In genomic region chr11:68036717-68037239, GRCh38 we compare ENCODE assay signal across 9 cellular contexts. TPM values are rescaled to one million over a fixed set of nuclear protein-coding genes. Genes with fewer than 3 reads are reported as not detected.
A peak's percentile ranks its signal among the peaks of the same experiment; 100 is the strongest.
DNase-seq lines count a peak whose midpoint lies in the region; ATAC-seq and TF ChIP-seq lines count a peak whose summit lies in the region.
"Had no signal": no experiment of that assay in that cellular context is flagged by ENCODE, and none has a peak within 500 bp of the region (broad histone marks: within the 10 kb centered on the region; RNA-seq: fewer than 3 reads in every experiment).

No MANE protein-coding gene starts in this region.

- peaks cover 9% of the 10 kb centered on the region for H3K36me3 Mint-ChIP-seq in WTC11

- POLR2A ChIA-PET in WTC11 (lab: Charles Lee), result no interaction called here

- 0 out of 2 replicates have a peak overlapping the region, but pooled peaks have one; percentile 60 for H3K27ac Mint-ChIP-seq in WTC11

- DNase-seq in KG1 (lab: John Stamatoyannopoulos, UW) (peak; percentile 80), WTC11 (ENCODE audit: low spot score) (no peak), left ventricle myocardium superior (peak; percentile 80), SK-N-DZ (ENCODE audit: low spot score) (no peak)
- DNase-seq: activated CD8-positive, alpha-beta memory T cell treated with anti-CD3 and anti-CD28 coated beads for 24 hours had no signal

- no peak overlapping the region for H3K4me3 ChIP-seq in skin epidermis

- CTCF ChIA-PET in WTC11 (lab: Charles Lee), result interaction anchor here (0.9 to 1.6 kb wide), 2 partner anchors 11 to 16 kb away, joined by 3 to 5 read pairs; no protein-coding TSS in a partner anchor

- no peak overlapping the region for H3K4me3 Mint-ChIP-seq in WTC11

- H3K9me3 Mint-ChIP-seq in WTC11, result no peaks in the 10 kb centered on the region

- intact Hi-C loops in left ventricle myocardium superior (cut with micrococcal nuclease), result no loop called here

- no peak for TF ChIP-seq CTCF in WTC11 (IDR thresholded peaks at IDR 0.05)

- H3K27ac ChIP-seq in skin epidermis, result peak overlapping the region; percentile 31 to 96 (median 83)

- H3K4me1 Mint-ChIP-seq in WTC11, result peaks cover 16% of the 10 kb centered on the region

- ATAC-seq in WTC11, result no peak
- ATAC-seq in left ventricle myocardium superior, result peak; percentile 7
- ATAC-seq in GM18870 (IDR thresholded peaks at IDR 0.05; ENCODE audit: unreplicated experiment), result no peak
- ATAC-seq in HG02642 (IDR thresholded peaks at IDR 0.05; ENCODE audit: poor library complexity, unreplicated experiment), result no peak
- no peak for ATAC-seq in GM18867 (IDR thresholded peaks at IDR 0.05; ENCODE audit: unreplicated experiment)

- no peaks in the 10 kb centered on the region for H3K27me3 Mint-ChIP-seq in WTC11 (ENCODE audit: low read depth)

TF ChIP-seq in WTC11, 78 proteins besides CTCF, POLR2A, EP300 and RAD21:
- TF ChIP-seq EMX1 (CRISPR knock-in tag; IDR thresholded peaks at IDR 0.05) (no peak), PREB (CRISPR knock-in tag; IDR thresholded peaks at IDR 0.05; ENCODE audit: borderline replicate concordance) (no peak), TEAD1 (CRISPR knock-in tag; IDR thresholded peaks at IDR 0.05) (no peak), OVOL2 (CRISPR knock-in tag; IDR thresholded peaks at IDR 0.05; ENCODE audit: borderline replicate concordance) (no peak), GRHL2 (CRISPR knock-in tag; IDR thresholded peaks at IDR 0.05; ENCODE audit: insufficient replicate concordance, severe bottlenecking) (no peak), NR3C1 (CRISPR knock-in tag; conservative IDR thresholded peaks at IDR 0.05; ENCODE audit: low read depth) (no peak), KAT7 (CRISPR knock-in tag; IDR thresholded peaks at IDR 0.05; ENCODE audit: borderline replicate concordance) (no peak)
- TF ChIP-seq, protein P1, sequence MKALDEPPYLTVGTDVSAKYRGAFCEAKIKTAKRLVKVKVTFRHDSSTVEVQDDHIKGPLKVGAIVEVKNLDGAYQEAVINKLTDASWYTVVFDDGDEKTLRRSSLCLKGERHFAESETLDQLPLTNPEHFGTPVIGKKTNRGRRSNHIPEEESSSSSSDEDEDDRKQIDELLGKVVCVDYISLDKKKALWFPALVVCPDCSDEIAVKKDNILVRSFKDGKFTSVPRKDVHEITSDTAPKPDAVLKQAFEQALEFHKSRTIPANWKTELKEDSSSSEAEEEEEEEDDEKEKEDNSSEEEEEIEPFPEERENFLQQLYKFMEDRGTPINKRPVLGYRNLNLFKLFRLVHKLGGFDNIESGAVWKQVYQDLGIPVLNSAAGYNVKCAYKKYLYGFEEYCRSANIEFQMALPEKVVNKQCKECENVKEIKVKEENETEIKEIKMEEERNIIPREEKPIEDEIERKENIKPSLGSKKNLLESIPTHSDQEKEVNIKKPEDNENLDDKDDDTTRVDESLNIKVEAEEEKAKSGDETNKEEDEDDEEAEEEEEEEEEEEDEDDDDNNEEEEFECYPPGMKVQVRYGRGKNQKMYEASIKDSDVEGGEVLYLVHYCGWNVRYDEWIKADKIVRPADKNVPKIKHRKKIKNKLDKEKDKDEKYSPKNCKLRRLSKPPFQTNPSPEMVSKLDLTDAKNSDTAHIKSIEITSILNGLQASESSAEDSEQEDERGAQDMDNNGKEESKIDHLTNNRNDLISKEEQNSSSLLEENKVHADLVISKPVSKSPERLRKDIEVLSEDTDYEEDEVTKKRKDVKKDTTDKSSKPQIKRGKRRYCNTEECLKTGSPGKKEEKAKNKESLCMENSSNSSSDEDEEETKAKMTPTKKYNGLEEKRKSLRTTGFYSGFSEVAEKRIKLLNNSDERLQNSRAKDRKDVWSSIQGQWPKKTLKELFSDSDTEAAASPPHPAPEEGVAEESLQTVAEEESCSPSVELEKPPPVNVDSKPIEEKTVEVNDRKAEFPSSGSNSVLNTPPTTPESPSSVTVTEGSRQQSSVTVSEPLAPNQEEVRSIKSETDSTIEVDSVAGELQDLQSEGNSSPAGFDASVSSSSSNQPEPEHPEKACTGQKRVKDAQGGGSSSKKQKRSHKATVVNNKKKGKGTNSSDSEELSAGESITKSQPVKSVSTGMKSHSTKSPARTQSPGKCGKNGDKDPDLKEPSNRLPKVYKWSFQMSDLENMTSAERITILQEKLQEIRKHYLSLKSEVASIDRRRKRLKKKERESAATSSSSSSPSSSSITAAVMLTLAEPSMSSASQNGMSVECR (CRISPR knock-in tag; IDR thresholded peaks at IDR 0.05; ENCODE audit: borderline replicate concordance), result no peak

RNA-seq across cellular contexts. Expression of gene TCIRG1, which starts 2.0 kb away (rescaled TPM):
- total RNA-seq in WTC11 (2021) (50.7 to 51.7 TPM (median 51.1 TPM) in 3 replicates), left ventricle myocardium superior (25.8 TPM)
- polyA plus RNA-seq in SK-N-DZ (2014; cell fraction: cytosol; rRNA removed), result 25.9 and 34.5 TPM in 2 replicates
- polyA plus RNA-seq in SK-N-DZ (2014; cell fraction: nucleus; rRNA removed), result 992 and 1,068 TPM in 2 replicates

RNA-seq across cellular contexts. Expression of gene NDUFS8, which starts 6.3 kb away (rescaled TPM):
- total RNA-seq in WTC11 (2021) (221 to 247 TPM (median 240 TPM) in 3 replicates), left ventricle myocardium superior (514 TPM)
- polyA plus RNA-seq in SK-N-DZ (2014; cell fraction: cytosol; rRNA removed), result 239 and 267 TPM in 2 replicates
- 236 and 267 TPM in 2 replicates for polyA plus RNA-seq in SK-N-DZ (2014; cell fraction: nucleus; rRNA removed)

RNA-seq across cellular contexts. Expression of gene ALDH3B1, which starts 26.7 kb away (rescaled TPM):
- total RNA-seq in WTC11 (2021), result 0.30 to 0.53 TPM (median 0.46 TPM) in 3 replicates
- total RNA-seq in left ventricle myocardium superior, result 4.9 TPM
- 0.77 and 1.3 TPM in 2 replicates for polyA plus RNA-seq in SK-N-DZ (2014; cell fraction: cytosol; rRNA removed)
- 1.1 TPM in 2 replicates for polyA plus RNA-seq in SK-N-DZ (2014; cell fraction: nucleus; rRNA removed)

RNA-seq across cellular contexts. Expression of gene UNC93B1, which starts 32.9 kb away (rescaled TPM):
- total RNA-seq in WTC11 (2021) (27.7 to 29.7 TPM (median 27.9 TPM) in 3 replicates), left ventricle myocardium superior (7.6 TPM)
- 1.2 and 4.6 TPM in 2 replicates for polyA plus RNA-seq in SK-N-DZ (2014; cell fraction: cytosol; rRNA removed)
- polyA plus RNA-seq in SK-N-DZ (2014; cell fraction: nucleus; rRNA removed), result 0.55 and 5.1 TPM in 2 replicates

Comparison
In these comparisons a context has a peak if more than half of its experiments do, and no peak if none do; other contexts are left out.
1. DNase-seq: peak in KG1 (single experiment) and left ventricle myocardium superior (single experiment); none in WTC11 (single experiment) and SK-N-DZ (single experiment).